In the genomic region with DNA sequence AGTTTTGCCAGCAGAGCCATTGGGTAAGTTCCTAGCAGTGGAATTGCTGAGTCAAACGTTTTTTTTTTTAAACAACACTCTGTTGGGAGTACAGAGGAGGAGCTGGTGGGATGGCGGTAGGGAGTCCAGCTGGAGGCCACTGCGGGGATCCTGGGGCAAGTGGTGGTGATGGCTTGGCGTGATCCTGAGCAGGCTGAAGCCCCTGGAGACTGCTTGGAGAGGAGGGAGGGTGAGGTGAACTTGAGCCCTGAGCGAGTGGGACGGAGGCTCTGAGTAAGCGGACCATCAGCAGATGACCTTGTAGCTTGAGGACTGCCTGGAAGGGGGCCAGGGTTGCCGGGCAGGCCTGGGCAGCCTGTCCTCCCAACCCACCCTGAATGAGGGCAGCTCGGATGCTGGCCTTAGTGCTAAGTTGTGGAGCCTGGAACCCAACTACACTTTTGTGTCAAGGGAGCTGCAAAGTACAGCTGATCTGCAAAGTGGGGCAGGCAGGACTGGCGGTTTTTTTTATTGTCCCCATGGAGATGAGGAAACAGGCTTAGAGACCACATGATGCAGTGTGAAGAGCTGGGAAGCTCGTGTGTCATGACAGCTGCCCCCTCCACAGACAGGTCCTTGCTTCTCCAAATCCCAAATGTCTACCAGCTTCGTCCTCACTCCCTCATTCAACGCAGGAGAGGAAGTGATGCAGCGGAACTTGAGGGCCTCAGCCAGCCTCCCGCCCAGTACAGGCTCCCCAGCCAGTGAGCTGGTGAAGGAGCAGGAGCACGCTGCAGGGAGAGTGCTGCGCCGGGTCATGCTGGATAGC, we compare ENCODE assay signal across 8 cellular contexts. TPM values are rescaled to one million over a fixed set of nuclear protein-coding genes. Genes with fewer than 3 reads are reported as not detected.
A peak's percentile ranks its signal among the peaks of the same experiment; 100 is the strongest.
DNase-seq lines count a peak whose midpoint lies in the region; ATAC-seq, FAIRE-seq and TF ChIP-seq lines count a peak whose summit lies in the region.

No MANE protein-coding gene starts in this region.

- H3K36me3 Mint-ChIP-seq in CD4-positive, alpha-beta memory T cell: peaks cover 40 to 73% of the 10 kb centered on the region in 2 donors

- H3K4me1 ChIP-seq in CD4-positive, alpha-beta memory T cell (ENCODE audit: insufficient read depth, low read length): no peaks in the 10 kb centered on the region
- peaks cover 0 to 37% (median 14%) of the 10 kb centered on the region in 3 donors for H3K4me1 ChIP-seq in gastroesophageal sphincter
- peaks cover 9 to 17% (median 16%) of the 10 kb centered on the region in 3 donors for H3K4me1 ChIP-seq in pancreas

- ATAC-seq in SK-N-SH treated with all-trans-retinoic acid at 6 μM for 48 hours (peak; percentile 50), gastroesophageal sphincter (peak; percentile 65), pancreas (peak; percentile 70 to 87 (median 80)), HG03378 (IDR thresholded peaks at IDR 0.05; ENCODE audit: unreplicated experiment) (no peak)

- H3K27me3 Mint-ChIP-seq in CD4-positive, alpha-beta memory T cell: no peaks in the 10 kb centered on the region

- no peak overlapping the region for H3K4me3 Mint-ChIP-seq in CD4-positive, alpha-beta memory T cell

- TF ChIP-seq POLR2A in gastroesophageal sphincter (IDR thresholded peaks at IDR 0.05): no peak

- POLR2A ChIA-PET in CD4-positive, alpha-beta memory T cell (lab: Charles Lee; ENCODE audit: partially characterized antibody): interaction anchor here (0.9 kb wide), 1 partner anchor 20 kb away, joined by 3 read pairs; the partner anchor contains the start of genes CYB5RL and MRPL37

- no peaks in the 10 kb centered on the region for H3K9me3 Mint-ChIP-seq in CD4-positive, alpha-beta memory T cell

- H3K27ac Mint-ChIP-seq in CD4-positive, alpha-beta memory T cell: peak overlapping the region in 6 of 7 donors; percentile 20 to 78 (median 50)

- peaks cover 45% of the 10 kb centered on the region for H3K36me3 ChIP-seq in CD4-positive, alpha-beta memory T cell (ENCODE audit: insufficient read depth, low read length)
- H3K36me3 ChIP-seq in gastroesophageal sphincter (peaks cover 0 to 51% of the 10 kb centered on the region in 2 donors), pancreas (peaks cover 0 to 32% (median 19%) of the 10 kb centered on the region in 3 donors)

- H3K4me3 ChIP-seq in CD4-positive, alpha-beta memory T cell (ENCODE audit: low read length in 2 of 2): no peak overlapping the region
- H3K4me3 ChIP-seq in gastroesophageal sphincter (no peak overlapping the region), pancreas (no peak overlapping the region)

- CTCF ChIA-PET in CD4-positive, alpha-beta memory T cell (lab: Charles Lee; ENCODE audit: partially characterized antibody): interaction anchor here (1.5 kb wide), 1 partner anchor 39 kb away, joined by 4 read pairs; no protein-coding TSS in a partner anchor

- intact Hi-C loops in CD4-positive, alpha-beta memory T cell (cut with micrococcal nuclease): no loop called here
- intact Hi-C loops in pancreas (cut with DNase I): no loop called here

- TF ChIP-seq CTCF in gastroesophageal sphincter (IDR thresholded peaks at IDR 0.05) (no peak), pancreas (IDR thresholded peaks at IDR 0.05) (no peak)

- H3K27me3 ChIP-seq in CD4-positive, alpha-beta memory T cell (ENCODE audit: insufficient read depth, low read length): no peaks in the 10 kb centered on the region
- no peaks in the 10 kb centered on the region for H3K27me3 ChIP-seq in gastroesophageal sphincter
- H3K27me3 ChIP-seq in pancreas: no peaks in the 10 kb centered on the region

- H3K4me1 Mint-ChIP-seq in CD4-positive, alpha-beta memory T cell: peaks cover 1 to 16% (median 5%) of the 10 kb centered on the region in 4 donors

- FAIRE-seq in pancreas (lab: Jason Lieb, UNC): no peak

- no peak overlapping the region for H3K27ac ChIP-seq in CD4-positive, alpha-beta memory T cell (ENCODE audit: low read depth, low read length)
- H3K27ac ChIP-seq in gastroesophageal sphincter: peak overlapping the region; percentile 14 to 73 (median 67)
- H3K27ac ChIP-seq in pancreas: peak overlapping the region in 3 of 4 donors; percentile 10 to 73 (median 20)

- TF ChIP-seq EP300 in gastroesophageal sphincter (IDR thresholded peaks at IDR 0.05): no peak

- no peak for DNase-seq in CD4-positive, alpha-beta memory T cell
- DNase-seq in pancreas (peak; percentile 68 to 84 (median 78)), activated gamma-delta T cell treated with Interleukin-2 at 50 U/mL for 16 hours (no peak), NCI-H2196 treated with DMSO at 0.1 percent for 48 hours (lab: John Stamatoyannopoulos, UW; ENCODE audit: unreplicated experiment) (no peak), NCI-H128 (lab: John Stamatoyannopoulos, UW; ENCODE audit: unreplicated experiment) (no peak)

- no peaks in the 10 kb centered on the region for H3K9me3 ChIP-seq in CD4-positive, alpha-beta memory T cell (ENCODE audit: control insufficient read depth in 1 of 2, low read length in 2 of 2)
- H3K9me3 ChIP-seq in gastroesophageal sphincter: no peaks in the 10 kb centered on the region
- no peaks in the 10 kb centered on the region for H3K9me3 ChIP-seq in pancreas

- 0 to 25% methylated on average over 1 to 2 of the region's 18 CpGs for WGBS in gastroesophageal sphincter (ENCODE audit: low coverage in 1 of 2), 2 donors
- whole genome bisulfite sequencing in pancreas, 2 donors: 46 to 47% methylated on average over 18 of the region's 18 CpGs

TF ChIP-seq in SK-N-SH treated with all-trans-retinoic acid at 6 μM for 48 hours, 23 proteins besides CTCF, POLR2A, EP300 and RAD21:
- TF ChIP-seq OSR1 (CRISPR knock-in tag; IDR thresholded peaks at IDR 0.05) (no peak), GLIS3 (CRISPR knock-in tag; IDR thresholded peaks at IDR 0.05) (no peak), ESRRG (CRISPR knock-in tag; IDR thresholded peaks at IDR 0.05) (no peak), TCF4 (CRISPR knock-in tag; IDR thresholded peaks at IDR 0.05; ENCODE audit: borderline replicate concordance) (no peak), CSDC2 (CRISPR knock-in tag; IDR thresholded peaks at IDR 0.05) (no peak)

RNA-seq across cellular contexts. Expression of gene MRPL37, which starts 20.2 kb away (rescaled TPM):
- total RNA-seq in CD4-positive, alpha-beta memory T cell: 10 to 100 TPM; 33.4 to 39.0 TPM
- polyA plus RNA-seq in CD4-positive, alpha-beta memory T cell: 10 to 100 TPM; 53.2 to 89.1 TPM
- total RNA-seq in gastroesophageal sphincter (10 to 100 TPM; 37.3 to 64.5 (median 52.0) TPM), pancreas (10 to 100 TPM; 31.4 to 49.2 (median 41.3) TPM)
- polyA plus RNA-seq in pancreas: 10 to 100 TPM; 17.5 to 28.9 TPM

RNA-seq across cellular contexts. Expression of gene CYB5RL, which starts 20.4 kb away (rescaled TPM):
- 10 to 100 TPM; 10.5 to 10.7 TPM for total RNA-seq in CD4-positive, alpha-beta memory T cell
- 1 to 10 TPM; 1.3 to 4.4 TPM for polyA plus RNA-seq in CD4-positive, alpha-beta memory T cell
- 1 to 10 TPM; 2.2 to 4.1 (median 3.0) TPM for total RNA-seq in gastroesophageal sphincter
- 1 to 10 TPM; 3.9 to 9.1 (median 4.9) TPM for total RNA-seq in pancreas
- 1 to 10 TPM; 3.2 to 3.7 TPM for polyA plus RNA-seq in pancreas

Comparison
In these comparisons a context has a peak if more than half of its experiments do, and no peak if none do; other contexts are left out.
1. DNase-seq: peak in pancreas (6 of 6); none in CD4-positive, alpha-beta memory T cell (0 of 5), activated gamma-delta T cell treated with Interleukin-2 at 50 U/mL for 16 hours (single experiment), NCI-H2196 treated with DMSO at 0.1 percent for 48 hours (single experiment) and NCI-H128 (single experiment).